Comparison of ENCODE assay signal across 19 cellular contexts in the genomic region with DNA sequence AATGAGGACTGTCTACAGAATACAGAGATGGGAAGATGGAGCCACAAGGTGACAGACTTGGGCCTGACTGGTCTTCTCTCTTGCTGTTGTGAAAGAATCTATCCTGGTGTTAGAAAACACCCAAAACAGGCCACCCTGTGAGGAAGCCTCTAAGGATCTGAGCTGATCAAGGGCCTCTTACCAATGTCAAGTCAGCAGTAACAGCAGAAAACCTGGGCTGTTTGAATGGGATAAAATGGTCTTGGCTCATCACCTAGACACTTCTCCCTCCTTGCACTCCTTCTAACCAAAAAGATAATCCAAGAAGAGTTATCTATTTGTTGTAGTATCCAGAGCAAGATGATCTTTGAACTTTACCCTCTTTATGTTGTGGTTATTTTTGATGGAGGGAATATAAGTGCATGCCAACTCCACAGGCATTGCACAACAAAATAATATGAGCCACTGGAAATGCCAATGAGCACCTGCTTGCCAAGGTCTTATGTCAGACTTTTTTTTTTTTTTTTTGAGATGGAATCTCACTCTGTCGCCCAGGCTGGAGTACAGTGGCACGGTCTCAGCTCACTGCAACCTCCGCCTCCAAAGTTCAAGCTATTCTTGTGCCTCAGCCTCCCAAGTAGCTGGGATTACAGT.
"Had no signal": no experiment of that assay in that cellular context is flagged by ENCODE, and none has a peak within 500 bp of the region (broad histone marks: within the 10 kb centered on the region; RNA-seq: fewer than 3 reads in every experiment).

No MANE protein-coding gene starts in this region.

- H3K27me3 Mint-ChIP-seq: dendritic cell treated with granulocyte-macrophage colony-stimulating factor and Interleukin-4, amounts not matched to agents 40 ng/mL and 50 ng/mL, for 4 days; stimulated activated naive CD8-positive, alpha-beta T cell treated with anti-CD3 and anti-CD28 coated beads, Interleukin-15, Interleukin-2, amounts not matched to agents 100 ng/mL and 50 ng/mL, for 24 hours had no signal

- H3K4me1 ChIP-seq: lower lobe of right lung, pancreas, vagina had no signal

- H3K36me3 ChIP-seq: cardiac muscle cell, lower lobe of right lung, pancreas, transverse colon, vagina, WERI-Rb-1 had no signal

- H3K4me3 ChIP-seq: cardiac muscle cell, lower lobe of right lung, pancreas, transverse colon, vagina had no signal

- ATAC-seq: activated naive CD4-positive, alpha-beta T cell treated with anti-CD3 and anti-CD28 coated beads, Interleukin-2, amount 50 U/mL, for 72 hours; left cardiac atrium; lower lobe of right lung; natural killer cell; pancreas had no signal

- H3K9me3 Mint-ChIP-seq: activated naive CD4-positive, alpha-beta T cell treated with anti-CD3 and anti-CD28 coated beads, Interleukin-2, amount 50 U/mL, for 72 hours; dendritic cell treated with granulocyte-macrophage colony-stimulating factor and Interleukin-4, amounts not matched to agents 40 ng/mL and 50 ng/mL, for 4 days; natural killer cell; stimulated activated naive CD8-positive, alpha-beta T cell treated with anti-CD3 and anti-CD28 coated beads, Interleukin-15, Interleukin-2, amounts not matched to agents 100 ng/mL and 50 ng/mL, for 24 hours had no signal

- H3K9me3 ChIP-seq: lower lobe of right lung, pancreas, transverse colon, vagina had no signal

- H3K36me3 Mint-ChIP-seq: natural killer cell had no signal

- H3K27ac Mint-ChIP-seq: activated naive CD4-positive, alpha-beta T cell treated with anti-CD3 and anti-CD28 coated beads, Interleukin-2, amount 50 U/mL, for 72 hours; activated T-helper 1 cell treated with anti-CD3 and anti-CD28 coated beads, Interleukin-12 subunit alpha, Interleukin-12 subunit beta, Interleukin-2, Interleukin-4 antibody, amounts not matched to agents 30 ng/mL and 10 ng/mL and 1 ng/mL, durations not matched to agents 14 hours and 24 hours and 36 hours; dendritic cell treated with granulocyte-macrophage colony-stimulating factor and Interleukin-4, amounts not matched to agents 40 ng/mL and 50 ng/mL, for 4 days; natural killer cell; stimulated activated naive CD8-positive, alpha-beta T cell treated with anti-CD3 and anti-CD28 coated beads, Interleukin-15, Interleukin-2, amounts not matched to agents 100 ng/mL and 50 ng/mL, for 24 hours; T-helper 1 cell treated with Interleukin-12 subunit alpha and Interleukin-12 subunit beta and Interleukin-4 antibody, amounts not matched to agents 30 μg/mL and 1 μg/mL, for 36 hours had no signal

- H3K27me3 ChIP-seq: cardiac muscle cell, pancreas, transverse colon, vagina had no signal

- H3K27ac ChIP-seq: cardiac muscle cell, lower lobe of right lung, pancreas, transverse colon, vagina, WERI-Rb-1 had no signal

- DNase-seq: activated CD4-positive, alpha-beta T cell treated with anti-CD3 and anti-CD28 coated beads, Interleukin-2, amount 50 U/mL, for 48 hours; activated gamma-delta T cell treated with Interleukin-2 at 50 U/mL for 16 hours; amniotic stem cell; effector CD8-positive, alpha-beta T cell; foreskin fibroblast; hippocampal formation; left cardiac atrium; lower lobe of right lung; natural killer cell; pancreas; transverse colon; WERI-Rb-1 had no signal

- H3K4me3 Mint-ChIP-seq: activated T-helper 1 cell treated with anti-CD3 and anti-CD28 coated beads, Interleukin-12 subunit alpha, Interleukin-12 subunit beta, Interleukin-2, Interleukin-4 antibody, amounts not matched to agents 30 ng/mL and 10 ng/mL and 1 ng/mL, durations not matched to agents 14 hours and 24 hours and 36 hours; dendritic cell treated with granulocyte-macrophage colony-stimulating factor and Interleukin-4, amounts not matched to agents 40 ng/mL and 50 ng/mL, for 4 days; natural killer cell; stimulated activated naive CD8-positive, alpha-beta T cell treated with anti-CD3 and anti-CD28 coated beads, Interleukin-15, Interleukin-2, amounts not matched to agents 100 ng/mL and 50 ng/mL, for 24 hours; T-helper 1 cell treated with Interleukin-12 subunit alpha and Interleukin-12 subunit beta and Interleukin-4 antibody, amounts not matched to agents 30 μg/mL and 1 μg/mL, for 36 hours had no signal
